ENCODE assay signal across 22 cellular contexts in the genomic region with DNA sequence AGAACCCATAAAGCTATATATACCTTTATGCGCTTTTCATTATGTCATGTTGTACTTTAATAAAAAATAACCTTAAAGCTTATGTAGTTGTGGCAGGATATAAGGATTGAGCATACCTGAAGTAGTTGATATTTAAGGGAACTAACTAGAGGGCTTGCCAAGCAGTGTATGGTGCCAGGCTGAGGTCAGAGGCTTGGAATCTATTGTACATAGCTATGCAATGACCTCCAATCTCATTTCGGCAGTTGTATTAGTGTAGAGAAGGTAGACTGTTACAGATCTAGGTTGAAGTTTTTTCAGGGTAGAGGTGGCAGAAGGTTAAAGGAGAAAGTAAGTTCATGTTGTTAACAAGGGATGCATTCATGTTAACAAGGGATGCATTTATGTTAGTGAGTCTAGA.
DNase-seq lines count a peak whose midpoint lies in the region; ATAC-seq, FAIRE-seq and TF ChIP-seq lines count a peak whose summit lies in the region.
"Had no signal": no experiment of that assay in that cellular context is flagged by ENCODE, and none has a peak within 500 bp of the region (broad histone marks: within the 10 kb centered on the region; RNA-seq: fewer than 3 reads in every experiment).

No MANE protein-coding gene starts in this region.

- no peak overlapping the region for H3K18ac ChIP-seq in mesenchymal stem cell (ENCODE audit: low read depth in 1 of 2, low read length in 2 of 2)

- no peak for FAIRE-seq in astrocyte (lab: Jason Lieb, UNC)

- H3K9me3 Mint-ChIP-seq in astrocyte (ENCODE audit: unreplicated experiment) = no peaks in the 10 kb centered on the region
- H3K9me3 Mint-ChIP-seq: GM23338 had no signal

- peaks cover 6% of the 10 kb centered on the region for H3K4me1 Mint-ChIP-seq in astrocyte (ENCODE audit: low read depth, unreplicated experiment)
- H3K4me1 Mint-ChIP-seq: GM23338 had no signal

- no peak overlapping the region for H2BK5ac ChIP-seq in mesenchymal stem cell (ENCODE audit: low read depth, low read length, poor library complexity, severe bottlenecking)

- H2BK15ac ChIP-seq in mesenchymal stem cell (ENCODE audit: low read depth, poor library complexity, severe bottlenecking) = no peak overlapping the region

- TF ChIP-seq CTCF in astrocyte (IDR thresholded peaks at IDR 0.05; ENCODE audit: insufficient read depth, low read depth, low read length) = no peak

- DNase-seq in ACHN (peak; percentile 7), HT1080 (ENCODE audit: low read depth) (peak; percentile 3), astrocyte (ENCODE audit: low read depth) (peak; percentile 30), mesenchymal stem cell (no peak), SKM-1 (lab: John Stamatoyannopoulos, UW; ENCODE audit: unreplicated experiment) (no peak), ecto neural progenitor cell (ENCODE audit: low spot score) (no peak)
- DNase-seq: CD8-positive, alpha-beta T cell; DMS79; HCEC 1CT; NCI-H1105; NCI-H1694; NCI-H2227 treated with DMSO at 0.1 percent for 48 hours; NCI-H524; NCI-H82; OCI-M1; RPMI8226; SIG-M5 had no signal

- H3K79me2 ChIP-seq in astrocyte (ENCODE audit: insufficient read depth, low read length) = no peaks in the 10 kb centered on the region

- H3K4me1 ChIP-seq in astrocyte (ENCODE audit: insufficient read depth, low read length) (no peaks in the 10 kb centered on the region), mesenchymal stem cell (ENCODE audit: control insufficient read depth, insufficient read depth, low read depth, low read length) (no peaks in the 10 kb centered on the region)

- WGBS in mesenchymal stem cell = 74% methylated on average over 1 of the region's 2 CpGs

- H3K27ac ChIP-seq in astrocyte (ENCODE audit: low read depth, low read length) = no peak overlapping the region
- H3K27ac ChIP-seq in mesenchymal stem cell (ENCODE audit: low read length, poor library complexity, severe bottlenecking) = peak overlapping the region; percentile 54
- H3K27ac ChIP-seq: BLaER1 treated with 17β-estradiol and CSF1 and Interleukin-3, amounts not matched to agents 10 nM and 100 nM had no signal

- H3K4me3 ChIP-seq in astrocyte (ENCODE audit: insufficient read depth, low read depth, low read length) = no peak overlapping the region
- no peak overlapping the region for H3K4me3 ChIP-seq in mesenchymal stem cell (ENCODE audit: insufficient read depth in 1 of 2, low read depth in 1 of 2, low read length in 2 of 2)
- H3K4me3 ChIP-seq: BLaER1 treated with 17β-estradiol and CSF1 and Interleukin-3, amounts not matched to agents 10 nM and 100 nM; GM23338 had no signal

- in situ Hi-C loops in ACHN (cut with HindIII; ENCODE audit: low pct_ligation_motif_present, low pct_unique_long_range_greater_than_20kb, low sequenced_read_pairs) = no loop called here

- H3K9ac ChIP-seq in astrocyte (ENCODE audit: low read length) (no peak overlapping the region), mesenchymal stem cell (ENCODE audit: low read length) (no peak overlapping the region)
- H3K9ac ChIP-seq: BLaER1 treated with 17β-estradiol and CSF1 and Interleukin-3, amounts not matched to agents 10 nM and 100 nM had no signal

- no peak overlapping the region for H3K4ac ChIP-seq in mesenchymal stem cell (ENCODE audit: low read depth in 1 of 2, low read length in 2 of 2)

- no peaks in the 10 kb centered on the region for H3K36me3 Mint-ChIP-seq in astrocyte (ENCODE audit: low read depth, unreplicated experiment)
- H3K36me3 Mint-ChIP-seq: CD8-positive, alpha-beta T cell had no signal

- no peak overlapping the region for H3K23ac ChIP-seq in mesenchymal stem cell (ENCODE audit: low read length in 2 of 2)

- no peak overlapping the region for H2BK12ac ChIP-seq in mesenchymal stem cell (ENCODE audit: low read length in 2 of 2)

- no peaks in the 10 kb centered on the region for H3K27me3 Mint-ChIP-seq in astrocyte (ENCODE audit: low read depth, unreplicated experiment)

- H2BK120ac ChIP-seq in mesenchymal stem cell (ENCODE audit: low read depth, low read length) = no peak overlapping the region

- H4K91ac ChIP-seq in mesenchymal stem cell (ENCODE audit: low read length) = no peak overlapping the region

- no peak overlapping the region for H2AK5ac ChIP-seq in mesenchymal stem cell (ENCODE audit: low read length, severe bottlenecking)

- no peak overlapping the region for H4K8ac ChIP-seq in mesenchymal stem cell (ENCODE audit: low read length)

- H2AFZ ChIP-seq in astrocyte (ENCODE audit: low read depth, low read length) (no peak overlapping the region), mesenchymal stem cell (ENCODE audit: low read depth, low read length) (no peak overlapping the region)
- H2AFZ ChIP-seq: GM23338 had no signal

- H3K4me3 Mint-ChIP-seq in astrocyte (ENCODE audit: unreplicated experiment) = no peak overlapping the region
- H3K4me3 Mint-ChIP-seq: CD8-positive, alpha-beta T cell; GM23338 had no signal

- no peak overlapping the region for H3K27ac Mint-ChIP-seq in astrocyte (ENCODE audit: unreplicated experiment)
- H3K27ac Mint-ChIP-seq: CD8-positive, alpha-beta T cell; GM23338 had no signal

- no peaks in the 10 kb centered on the region for H3K27me3 ChIP-seq in astrocyte (ENCODE audit: insufficient read depth, low read length)
- H3K27me3 ChIP-seq in mesenchymal stem cell (ENCODE audit: control insufficient read depth in 1 of 2, insufficient read depth in 1 of 2, low read length in 2 of 2) = no peaks in the 10 kb centered on the region
- H3K27me3 ChIP-seq: BLaER1 treated with 17β-estradiol and CSF1 and Interleukin-3, amounts not matched to agents 10 nM and 100 nM had no signal

- no peaks in the 10 kb centered on the region for H4K20me1 ChIP-seq in astrocyte (ENCODE audit: insufficient read depth, low read length)
- H4K20me1 ChIP-seq: BLaER1 treated with 17β-estradiol and CSF1 and Interleukin-3, amounts not matched to agents 10 nM and 100 nM had no signal

- no peaks in the 10 kb centered on the region for H3K36me3 ChIP-seq in astrocyte (ENCODE audit: insufficient read depth, low read length)
- H3K36me3 ChIP-seq in mesenchymal stem cell (ENCODE audit: control insufficient read depth in 1 of 2, insufficient read depth in 2 of 2, low read depth in 1 of 2, low read length in 2 of 2) = no peaks in the 10 kb centered on the region
- H3K36me3 ChIP-seq: BLaER1 treated with 17β-estradiol and CSF1 and Interleukin-3, amounts not matched to agents 10 nM and 100 nM had no signal

- H3K4me2 ChIP-seq in astrocyte (ENCODE audit: low read length) (peak overlapping the region; percentile 1), mesenchymal stem cell (ENCODE audit: low read length, poor library complexity, severe bottlenecking) (no peak overlapping the region)
- H3K4me2 ChIP-seq: BLaER1 treated with 17β-estradiol and CSF1 and Interleukin-3, amounts not matched to agents 10 nM and 100 nM; GM23338 had no signal

- ATAC-seq in GM19324 (IDR thresholded peaks at IDR 0.05; ENCODE audit: low FRiP score, unreplicated experiment) (no peak), GM18873 (IDR thresholded peaks at IDR 0.05; ENCODE audit: low FRiP score, unreplicated experiment) (no peak)
- ATAC-seq: CD8-positive, alpha-beta T cell; GM23338; SK-N-SH treated with all-trans-retinoic acid at 6 μM for 48 hours had no signal

- no peak overlapping the region for H3K14ac ChIP-seq in mesenchymal stem cell (ENCODE audit: low read length in 2 of 2)

- H3K9me3 ChIP-seq in astrocyte (ENCODE audit: insufficient read depth, low read depth, low read length) (no peaks in the 10 kb centered on the region), mesenchymal stem cell (ENCODE audit: control insufficient read depth, low read length) (no peaks in the 10 kb centered on the region)
- H3K9me3 ChIP-seq: BLaER1 treated with 17β-estradiol and CSF1 and Interleukin-3, amounts not matched to agents 10 nM and 100 nM had no signal

- no peaks in the 10 kb centered on the region for H3K79me1 ChIP-seq in mesenchymal stem cell (replicated peaks; ENCODE audit: low read length, poor library complexity, severe bottlenecking)

Comparison
In these comparisons a context has a peak if more than half of its experiments do, and no peak if none do; other contexts are left out.
1. DNase-seq: peak in ACHN (single experiment), HT1080 (single experiment) and astrocyte (single experiment); none in mesenchymal stem cell (single experiment), SKM-1 (single experiment) and ecto neural progenitor cell (single experiment).